ENCODE assay signal across 21 cellular contexts in the genomic region with DNA sequence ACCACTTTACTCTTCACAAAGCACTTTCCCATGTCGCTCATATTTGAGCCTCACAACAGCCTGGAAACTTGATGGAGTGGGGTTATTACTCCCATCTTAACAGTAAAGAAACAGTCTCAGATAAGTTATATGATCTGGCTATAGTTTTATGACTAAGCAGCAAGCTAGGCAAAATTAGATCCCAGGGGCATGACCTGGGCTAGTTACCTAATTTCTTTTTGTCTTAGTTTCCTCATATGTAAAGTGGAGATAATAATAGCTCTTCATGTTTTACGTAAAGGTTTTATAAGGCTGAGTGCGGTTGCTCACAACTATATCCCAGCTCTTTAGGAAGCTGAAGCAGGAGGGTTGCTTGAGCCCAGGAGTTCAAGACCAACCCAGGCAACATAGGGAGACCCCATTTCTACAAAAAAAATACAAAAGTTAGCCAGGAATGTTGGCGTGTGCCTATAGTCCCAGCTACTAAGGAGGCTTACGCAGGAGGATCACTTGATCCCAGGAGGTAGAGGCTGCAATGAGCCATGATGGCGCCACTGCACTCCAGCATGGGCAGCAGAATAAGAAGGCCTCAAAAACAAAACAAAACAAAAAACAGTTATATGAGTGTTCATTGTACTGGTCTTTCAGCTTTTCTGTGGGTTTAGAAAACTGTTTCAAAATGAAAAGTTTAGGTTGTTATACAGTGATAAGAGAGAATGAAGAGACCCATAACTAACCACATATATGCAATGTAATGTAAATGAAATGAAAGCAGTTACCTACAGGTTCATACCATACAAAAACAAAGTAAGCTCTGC. TPM values are rescaled to one million over a fixed set of nuclear protein-coding genes. Genes with fewer than 3 reads are reported as not detected.
DNase-seq lines count a peak whose midpoint lies in the region; ATAC-seq, FAIRE-seq and TF ChIP-seq lines count a peak whose summit lies in the region.
"Had no signal": no experiment of that assay in that cellular context is flagged by ENCODE, and none has a peak within 500 bp of the region (broad histone marks: within the 10 kb centered on the region; RNA-seq: fewer than 3 reads in every experiment).

No MANE protein-coding gene starts in this region.

- H4K20me1 ChIP-seq in HepG2 (ENCODE audit: insufficient read depth, low read length) (no peaks in the 10 kb centered on the region), IMR-90 (ENCODE audit: insufficient read depth, low read length) (no peaks in the 10 kb centered on the region)

- no peak overlapping the region for H3K23ac ChIP-seq in IMR-90 (ENCODE audit: low read depth, low read length)

- peak overlapping the region in 1 of 2 experiments; percentile 44; a peak in 1 of 4 replicates for H4K8ac ChIP-seq in IMR-90 (ENCODE audit: low read depth in 2 of 2, low read length in 2 of 2)

- in situ Hi-C loops in HepG2 (cut with HindIII; ENCODE audit: extremely low pct_ligation_motif_present, low pct_unique_long_range_greater_than_20kb) (no loop called here), IMR-90 (cut with MboI; ENCODE audit: low sequenced_read_pairs) (no loop called here)

- H3K4me2 ChIP-seq in HepG2 (ENCODE audit: low read depth, low read length) (no peak overlapping the region), IMR-90 (ENCODE audit: low read depth, low read length) (no peak overlapping the region)

- H3K4me3 Mint-ChIP-seq in stimulated activated effector memory CD8-positive, alpha-beta T cell treated with anti-CD3 and anti-CD28 coated beads, Interleukin-12 subunit alpha, Interleukin-12 subunit beta, amount 100 ng/mL, for 72 hours, result no peak overlapping the region
- H3K4me3 Mint-ChIP-seq: activated naive CD4-positive, alpha-beta T cell treated with anti-CD3 and anti-CD28 coated beads, Interleukin-2, amount 50 U/mL, for 24 hours; activated T-cell treated with anti-CD3 and anti-CD28 coated beads, Interleukin-2, amount 50 U/mL, for 4 hours; CD14-positive monocyte; stimulated activated memory B cell treated with anti-CD40 and anti-IgM and Interleukin-4, amounts not matched to agents 10 μg/mL and 1 μg/mL and 100 μg/mL, for 72 hours had no signal

- H3K4me1 ChIP-seq in HepG2 (ENCODE audit: insufficient read depth, low read length) (peaks cover 67% of the 10 kb centered on the region), right lobe of liver (peaks cover 0 to 12% (median 8%) of the 10 kb centered on the region in 4 donors), IMR-90 (ENCODE audit: control insufficient read depth, insufficient read depth, low read length) (peaks cover 15% of the 10 kb centered on the region)

- no peaks in the 10 kb centered on the region for H3K36me3 Mint-ChIP-seq in stimulated activated effector memory CD8-positive, alpha-beta T cell treated with anti-CD3 and anti-CD28 coated beads, Interleukin-12 subunit alpha, Interleukin-12 subunit beta, amount 100 ng/mL, for 72 hours
- H3K36me3 Mint-ChIP-seq: activated naive CD4-positive, alpha-beta T cell treated with anti-CD3 and anti-CD28 coated beads, Interleukin-2, amount 50 U/mL, for 24 hours; stimulated activated memory B cell treated with anti-CD40 and anti-IgM and Interleukin-4, amounts not matched to agents 10 μg/mL and 1 μg/mL and 100 μg/mL, for 72 hours had no signal

- TF ChIP-seq CTCF in HepG2 (CRISPR knock-in tag; IDR thresholded peaks at IDR 0.05) (no peak), right lobe of liver (IDR thresholded peaks at IDR 0.05) (no peak), IMR-90 (conservative IDR thresholded peaks at IDR 0.05; ENCODE audit: low read depth, low read length) (no peak)

- no peak for DNase-seq in HepG2 (ENCODE audit: low spot score)
- DNase-seq in right lobe of liver, result no peak
- peak; percentile 44 for DNase-seq in IMR-90
- DNase-seq in amniotic epithelial cell (ENCODE audit: low read depth), result peak; percentile 62
- peak in 1 of 2 donors; percentile 54 for DNase-seq in stimulated activated effector memory CD8-positive, alpha-beta T cell treated with anti-CD3 and anti-CD28 coated beads, Interleukin-12 subunit alpha, Interleukin-12 subunit beta, amount 100 ng/mL, for 72 hours (ENCODE audit: low spot score in 2 of 2)
- DNase-seq in T-helper 9 cell, result no peak
- no peak for DNase-seq in mesenteric fat pad (ENCODE audit: low spot score)
- DNase-seq: activated T-cell treated with anti-CD3 and anti-CD28 coated beads, Interleukin-2, amount 50 U/mL, for 4 hours; cerebellar nuclear complex; foreskin keratinocyte; hippocampal formation; NCI-H1436 treated with DMSO at 0.1 percent for 48 hours; testis had no signal

- H3K4me3 ChIP-seq in HepG2 (replicated peaks in 1 of 3; ENCODE audit: insufficient read depth in 1 of 3, low read depth in 2 of 3, low read length in 3 of 3), result no peak overlapping the region
- H3K4me3 ChIP-seq in right lobe of liver, result no peak overlapping the region
- H3K4me3 ChIP-seq in IMR-90 (ENCODE audit: insufficient read depth, low read depth, low read length), result no peak overlapping the region
- H3K4me3 ChIP-seq: ascending aorta, SK-N-MC, testis had no signal

- H3K14ac ChIP-seq in IMR-90 (replicated peaks; ENCODE audit: low read depth, low read length), result 0 out of 2 replicates have a peak overlapping the region, but pooled peaks have one; percentile 32

- dilution Hi-C loops in IMR-90 (cut with HindIII; ENCODE audit: low sequenced_read_pairs, unreplicated experiment), result no loop called here

- 96% methylated on average over 6 of the region's 6 CpGs for WGBS in HepG2 (ENCODE audit: low lambda C conversion rate)
- 88% methylated on average over 6 of the region's 6 CpGs for WGBS in right lobe of liver (ENCODE audit: insufficient coverage, low coverage, low lambda C conversion rate, missing lambda C conversion rate)
- WGBS in IMR-90 (ENCODE audit: extremely low coverage in 2 of 2, insufficient read length in 1 of 2), 2 experiments, result no CpG with 5 or more reads among the region's 6 CpGs

- H3K9me3 ChIP-seq in HepG2 (ENCODE audit: low read length) (no peaks in the 10 kb centered on the region), right lobe of liver (no peaks in the 10 kb centered on the region), IMR-90 (ENCODE audit: control insufficient read depth, insufficient read depth, low read length) (no peaks in the 10 kb centered on the region)
- H3K9me3 ChIP-seq: ascending aorta, testis had no signal

- H2BK120ac ChIP-seq in IMR-90 (ENCODE audit: low read depth, low read length), result peak overlapping the region; percentile 11; the same call in 1 of the 2 replicates

- POLR2A ChIA-PET in HepG2 (lab: Yijun Ruan, JAX) (no interaction called here), IMR-90 (lab: Charles Lee; ENCODE audit: unreplicated experiment) (no interaction called here)

- H3K9me1 ChIP-seq in IMR-90 (ENCODE audit: insufficient read depth, low read length), result no peaks in the 10 kb centered on the region

- H3K27ac ChIP-seq in HepG2 (ENCODE audit: extremely low read length, insufficient read depth, low read length) (no peak overlapping the region), right lobe of liver (no peak overlapping the region), IMR-90 (ENCODE audit: insufficient read depth, low read length) (no peak overlapping the region)
- H3K27ac ChIP-seq: ascending aorta, epithelial cell of prostate, foreskin keratinocyte, SK-N-MC, testis had no signal

- H2BK5ac ChIP-seq in IMR-90 (ENCODE audit: low read depth, low read length, poor library complexity, severe bottlenecking), result peak overlapping the region; percentile 2

- H3K27me3 ChIP-seq in HepG2 (ENCODE audit: control insufficient read depth in 1 of 2, insufficient read depth in 2 of 2, low read length in 2 of 2), result no peaks in the 10 kb centered on the region
- H3K27me3 ChIP-seq in right lobe of liver, result no peaks in the 10 kb centered on the region
- no peaks in the 10 kb centered on the region for H3K27me3 ChIP-seq in IMR-90 (ENCODE audit: control insufficient read depth, insufficient read depth, low read length)
- H3K27me3 ChIP-seq: ascending aorta, foreskin keratinocyte, testis had no signal

- 0 out of 2 replicates have a peak overlapping the region, but pooled peaks have one; percentile 49 for H2AK5ac ChIP-seq in IMR-90 (ENCODE audit: low read depth, low read length)

- CTCF ChIA-PET in HepG2 (lab: Yijun Ruan, JAX; ENCODE audit: low intra/inter-chr PET ratio, low total read pairs) (no interaction called here), IMR-90 (lab: Yijun Ruan, JAX) (no interaction called here)

- no peaks in the 10 kb centered on the region for H3K9me3 Mint-ChIP-seq in stimulated activated effector memory CD8-positive, alpha-beta T cell treated with anti-CD3 and anti-CD28 coated beads, Interleukin-12 subunit alpha, Interleukin-12 subunit beta, amount 100 ng/mL, for 72 hours
- H3K9me3 Mint-ChIP-seq: activated naive CD4-positive, alpha-beta T cell treated with anti-CD3 and anti-CD28 coated beads, Interleukin-2, amount 50 U/mL, for 24 hours; activated T-cell treated with anti-CD3 and anti-CD28 coated beads, Interleukin-2, amount 50 U/mL, for 4 hours; stimulated activated memory B cell treated with anti-CD40 and anti-IgM and Interleukin-4, amounts not matched to agents 10 μg/mL and 1 μg/mL and 100 μg/mL, for 72 hours had no signal

- H4K5ac ChIP-seq in IMR-90 (ENCODE audit: low read depth, low read length), result 0 out of 2 replicates have a peak overlapping the region, but pooled peaks have one; percentile 49

- no TSS peak for BruUV-seq in HepG2 (replicated peaks; lab: Mats Ljungman, UMichigan)
- BruUV-seq in IMR-90 (replicated peaks; lab: Mats Ljungman, UMichigan), result no TSS peak

- H3K4me1 Mint-ChIP-seq in stimulated activated effector memory CD8-positive, alpha-beta T cell treated with anti-CD3 and anti-CD28 coated beads, Interleukin-12 subunit alpha, Interleukin-12 subunit beta, amount 100 ng/mL, for 72 hours, result peaks cover 13% of the 10 kb centered on the region

- no peak for FAIRE-seq in HepG2 (lab: Jason Lieb, UNC)
- FAIRE-seq: D721Med had no signal

- H3K27ac Mint-ChIP-seq in stimulated activated effector memory CD8-positive, alpha-beta T cell treated with anti-CD3 and anti-CD28 coated beads, Interleukin-12 subunit alpha, Interleukin-12 subunit beta, amount 100 ng/mL, for 72 hours, result no peak overlapping the region
- H3K27ac Mint-ChIP-seq: activated naive CD4-positive, alpha-beta T cell treated with anti-CD3 and anti-CD28 coated beads, Interleukin-2, amount 50 U/mL, for 24 hours; stimulated activated memory B cell treated with anti-CD40 and anti-IgM and Interleukin-4, amounts not matched to agents 10 μg/mL and 1 μg/mL and 100 μg/mL, for 72 hours had no signal

- H3K79me1 ChIP-seq in IMR-90 (ENCODE audit: low read depth in 1 of 2, low read length in 2 of 2), result peaks cover 7 to 16% of the 10 kb centered on the region in 2 experiments; a peak in 2 of 4 replicates

- TF ChIP-seq POLR2A in HepG2 (IDR thresholded peaks at IDR 0.05; ENCODE audit: insufficient read depth in 1 of 2, low read depth in 2 of 2, low read length in 2 of 2) (no peak), right lobe of liver (IDR thresholded peaks at IDR 0.05) (no peak), IMR-90 (IDR thresholded peaks at IDR 0.05; ENCODE audit: low read depth, low read length) (no peak)

- no peak overlapping the region for H2AK9ac ChIP-seq in IMR-90 (replicated peaks; ENCODE audit: low read depth, low read length, poor library complexity)

- intact Hi-C loops in HepG2 (cut with micrococcal nuclease; ENCODE audit: unreplicated experiment), result no loop called here
- intact Hi-C loops in right lobe of liver (cut with DNase I), result no loop called here
- intact Hi-C loops in IMR-90 (cut with micrococcal nuclease), result no loop called here

- TF ChIP-seq EP300 in HepG2 (IDR thresholded peaks at IDR 0.05; ENCODE audit: low read depth in 2 of 2, low read length in 2 of 2) (no peak), HepG2 (CRISPR knock-in tag; IDR thresholded peaks at IDR 0.05; ENCODE audit: borderline replicate concordance) (no peak)

- H4K91ac ChIP-seq in IMR-90 (ENCODE audit: insufficient read depth, low read depth, low read length), result peak overlapping the region; percentile 27; the same call in 1 of the 2 replicates

- no peaks in the 10 kb centered on the region for H3K36me3 ChIP-seq in HepG2 (replicated peaks in 1 of 2; ENCODE audit: control insufficient read depth in 1 of 2, insufficient read depth in 2 of 2, low read length in 2 of 2)
- no peaks in the 10 kb centered on the region for H3K36me3 ChIP-seq in right lobe of liver
- H3K36me3 ChIP-seq in IMR-90 (ENCODE audit: control insufficient read depth, insufficient read depth, low read length), result no peaks in the 10 kb centered on the region
- H3K36me3 ChIP-seq: ascending aorta had no signal

- TF ChIP-seq RAD21 in HepG2 (CRISPR knock-in tag; IDR thresholded peaks at IDR 0.05) (no peak), IMR-90 (IDR thresholded peaks at IDR 0.05; ENCODE audit: low read length) (no peak)

- H3K18ac ChIP-seq in IMR-90 (ENCODE audit: low read depth, low read length), result peak overlapping the region; percentile 16; the same call in 1 of the 2 replicates

- ATAC-seq in HepG2, result no peak
- ATAC-seq in right lobe of liver, result no peak
- ATAC-seq in IMR-90 (ENCODE audit: low read depth), result no peak
- peak; percentile 89 for ATAC-seq in stimulated activated effector memory CD8-positive, alpha-beta T cell treated with anti-CD3 and anti-CD28 coated beads, Interleukin-12 subunit alpha, Interleukin-12 subunit beta, amount 100 ng/mL, for 72 hours
- ATAC-seq in GM19397 (IDR thresholded peaks at IDR 0.05; ENCODE audit: unreplicated experiment), result no peak
- ATAC-seq: foreskin keratinocyte; stimulated activated memory B cell treated with anti-CD40 and anti-IgM and Interleukin-4, amounts not matched to agents 10 μg/mL and 1 μg/mL and 100 μg/mL, for 72 hours had no signal

- H3K9ac ChIP-seq in HepG2 (ENCODE audit: insufficient read depth, low read depth, low read length) (no peak overlapping the region), IMR-90 (ENCODE audit: low read depth, low read length) (no peak overlapping the region)

- peak overlapping the region; percentile 29; the same call in 1 of the 2 replicates for H3K4ac ChIP-seq in IMR-90 (ENCODE audit: low read depth, low read length)

- H3K79me2 ChIP-seq in HepG2 (ENCODE audit: insufficient read depth, low read length), result no peaks in the 10 kb centered on the region

- no peak overlapping the region for H2AFZ ChIP-seq in HepG2 (ENCODE audit: low read length)
- peak overlapping the region; percentile 81 for H2AFZ ChIP-seq in IMR-90 (replicated peaks; ENCODE audit: low read length, poor library complexity)

- H3K56ac ChIP-seq in IMR-90 (ENCODE audit: extremely low read depth, insufficient read depth, low read length), result no peak overlapping the region

- peak overlapping the region; percentile 78; the same call in 1 of the 3 replicates for H2BK15ac ChIP-seq in IMR-90 (ENCODE audit: low read depth, low read length)

- 0 out of 2 replicates have a peak overlapping the region, but pooled peaks have one; percentile 65 for H2BK20ac ChIP-seq in IMR-90 (ENCODE audit: low read depth, low read length)

RNA-seq across cellular contexts. Expression of a gene that starts 6.5 kb away (rescaled TPM):
- total RNA-seq in HepG2 (2016; rRNA removed; fragmentation: Illumina TruSeq; extraction: Trizol), result 173 and 246 TPM in 2 replicates
- 50.1 and 56.5 TPM in 2 replicates for total RNA-seq in HepG2 (2016; cell fraction: cytosol; rRNA removed; fragmentation: Illumina TruSeq; extraction: Trizol; ENCODE audit: low read depth)
- 166 and 239 TPM in 2 replicates for total RNA-seq in HepG2 (2016; cell fraction: insoluble cytoplasmic fraction; rRNA removed; fragmentation: Illumina TruSeq; extraction: Trizol)
- 84.9 and 96.5 TPM in 2 replicates for total RNA-seq in HepG2 (2016; cell fraction: membrane; rRNA removed; fragmentation: Illumina TruSeq; extraction: Trizol)
- total RNA-seq in HepG2 (2016; cell fraction: nucleus; rRNA removed; fragmentation: Illumina TruSeq; extraction: Trizol), result 91.2 and 93.1 TPM in 2 replicates
- 822 and 951 TPM in 2 replicates for polyA plus RNA-seq in HepG2 (2011; rRNA removed)
- 1,188 and 1,378 TPM in 2 replicates for polyA plus RNA-seq in HepG2 (2011; cell fraction: cytosol; rRNA removed)
- polyA plus RNA-seq in HepG2 (2011; cell fraction: nucleus; rRNA removed), result 444 and 605 TPM in 2 replicates
- 656 and 669 TPM in 2 replicates for polyA plus RNA-seq in HepG2 (2012)
- polyA plus RNA-seq in HepG2 (2016; cell fraction: cytosol; fragmentation: Illumina TruSeq; extraction: Trizol; ENCODE audit: low read depth), result 43.1 and 46.9 TPM in 2 replicates
- polyA plus RNA-seq in HepG2 (2016; cell fraction: insoluble cytoplasmic fraction; fragmentation: Illumina TruSeq; extraction: Trizol; ENCODE audit: low read depth), result 237 and 238 TPM in 2 replicates
- 58.7 and 59.1 TPM in 2 replicates for polyA plus RNA-seq in HepG2 (2016; cell fraction: membrane; fragmentation: Illumina TruSeq; extraction: Trizol; ENCODE audit: low read depth)
- polyA plus RNA-seq in HepG2 (2016; cell fraction: nucleus; fragmentation: Illumina TruSeq; extraction: Trizol; ENCODE audit: insufficient read depth, low read depth), result 110 and 124 TPM in 2 replicates
- 19.7 and 3,602 TPM in 2 replicates for polyA minus RNA-seq in HepG2 (2011; rRNA and poly(A)+ RNA removed; ENCODE audit: low replicate concordance)
- polyA minus RNA-seq in HepG2 (2011; cell fraction: cytosol; rRNA and poly(A)+ RNA removed), result 634 and 723 TPM in 2 replicates
- 230 and 413 TPM in 2 replicates for polyA minus RNA-seq in HepG2 (2011; cell fraction: nucleus; rRNA and poly(A)+ RNA removed)
- total RNA-seq in right lobe of liver, result 1,000 to 10,000 TPM in 2 of 6 experiments, 100 to 1,000 TPM in 4; 151 to 2,070 (median 532) TPM
- total RNA-seq in IMR-90 (2012; rRNA removed), result 173 and 182 TPM in 2 replicates
- polyA plus RNA-seq in IMR-90 (2012; rRNA removed), result 112 and 123 TPM in 2 replicates
- 95.9 and 96.9 TPM in 2 replicates for polyA plus RNA-seq in IMR-90 (2012; cell fraction: cytosol; rRNA removed)
- 41.1 and 51.2 TPM in 2 replicates for polyA plus RNA-seq in IMR-90 (2012; cell fraction: nucleus; rRNA removed; ENCODE audit: low replicate concordance)
- 1,711 TPM for total RNA-seq in mesenteric fat pad

RNA-seq across cellular contexts. Expression of a gene that starts 31.0 kb away (rescaled TPM):
- 31.1 and 51.3 TPM in 2 replicates for total RNA-seq in HepG2 (2016; rRNA removed; fragmentation: Illumina TruSeq; extraction: Trizol)
- 8.8 and 9.4 TPM in 2 replicates for total RNA-seq in HepG2 (2016; cell fraction: cytosol; rRNA removed; fragmentation: Illumina TruSeq; extraction: Trizol; ENCODE audit: low read depth)
- 28.3 and 49.0 TPM in 2 replicates for total RNA-seq in HepG2 (2016; cell fraction: insoluble cytoplasmic fraction; rRNA removed; fragmentation: Illumina TruSeq; extraction: Trizol)
- 13.2 and 16.4 TPM in 2 replicates for total RNA-seq in HepG2 (2016; cell fraction: membrane; rRNA removed; fragmentation: Illumina TruSeq; extraction: Trizol)
- total RNA-seq in HepG2 (2016; cell fraction: nucleus; rRNA removed; fragmentation: Illumina TruSeq; extraction: Trizol), result 28.7 and 30.6 TPM in 2 replicates
- 6.2 and 9.8 TPM in 2 replicates for polyA plus RNA-seq in HepG2 (2011; rRNA removed)
- 3.9 and 4.5 TPM in 2 replicates for polyA plus RNA-seq in HepG2 (2011; cell fraction: cytosol; rRNA removed)
- polyA plus RNA-seq in HepG2 (2011; cell fraction: nucleus; rRNA removed), result 5.5 and 6.2 TPM in 2 replicates
- 8.1 and 13.3 TPM in 2 replicates for polyA plus RNA-seq in HepG2 (2012)
- 0.77 and 1.1 TPM in 2 replicates for polyA plus RNA-seq in HepG2 (2016; cell fraction: cytosol; fragmentation: Illumina TruSeq; extraction: Trizol; ENCODE audit: low read depth)
- polyA plus RNA-seq in HepG2 (2016; cell fraction: insoluble cytoplasmic fraction; fragmentation: Illumina TruSeq; extraction: Trizol; ENCODE audit: low read depth), result 25.0 and 27.9 TPM in 2 replicates
- polyA plus RNA-seq in HepG2 (2016; cell fraction: membrane; fragmentation: Illumina TruSeq; extraction: Trizol; ENCODE audit: low read depth), result 3.1 and 3.4 TPM in 2 replicates
- 36.4 and 41.0 TPM in 2 replicates for polyA plus RNA-seq in HepG2 (2016; cell fraction: nucleus; fragmentation: Illumina TruSeq; extraction: Trizol; ENCODE audit: insufficient read depth, low read depth)
- polyA minus RNA-seq in HepG2 (2011; rRNA and poly(A)+ RNA removed; ENCODE audit: low replicate concordance), result 10.4 and 16.3 TPM in 2 replicates
- polyA minus RNA-seq in HepG2 (2011; cell fraction: cytosol; rRNA and poly(A)+ RNA removed), result 9.9 and 12.0 TPM in 2 replicates
- polyA minus RNA-seq in HepG2 (2011; cell fraction: nucleus; rRNA and poly(A)+ RNA removed), result 21.0 and 21.8 TPM in 2 replicates
- 1 to 10 TPM; 2.9 to 8.1 (median 4.3) TPM for total RNA-seq in right lobe of liver
- 13.3 and 21.4 TPM in 2 replicates for total RNA-seq in IMR-90 (2012; rRNA removed)
- 5.1 and 5.8 TPM in 2 replicates for polyA plus RNA-seq in IMR-90 (2012; rRNA removed)
- 1.2 and 2.5 TPM in 2 replicates for polyA plus RNA-seq in IMR-90 (2012; cell fraction: cytosol; rRNA removed)
- polyA plus RNA-seq in IMR-90 (2012; cell fraction: nucleus; rRNA removed; ENCODE audit: low replicate concordance), result 1.6 and 5.3 TPM in 2 replicates
- total RNA-seq in mesenteric fat pad, result 11.6 TPM

Comparison
In these comparisons a context has a peak if more than half of its experiments do, and no peak if none do; other contexts are left out.
1. DNase-seq: peak in IMR-90 (single experiment) and amniotic epithelial cell (single experiment); none in HepG2 (single experiment), right lobe of liver (0 of 3), T-helper 9 cell (single experiment) and mesenteric fat pad (single experiment).